8 cellular contexts compared by ENCODE assay signal in the genomic region with DNA sequence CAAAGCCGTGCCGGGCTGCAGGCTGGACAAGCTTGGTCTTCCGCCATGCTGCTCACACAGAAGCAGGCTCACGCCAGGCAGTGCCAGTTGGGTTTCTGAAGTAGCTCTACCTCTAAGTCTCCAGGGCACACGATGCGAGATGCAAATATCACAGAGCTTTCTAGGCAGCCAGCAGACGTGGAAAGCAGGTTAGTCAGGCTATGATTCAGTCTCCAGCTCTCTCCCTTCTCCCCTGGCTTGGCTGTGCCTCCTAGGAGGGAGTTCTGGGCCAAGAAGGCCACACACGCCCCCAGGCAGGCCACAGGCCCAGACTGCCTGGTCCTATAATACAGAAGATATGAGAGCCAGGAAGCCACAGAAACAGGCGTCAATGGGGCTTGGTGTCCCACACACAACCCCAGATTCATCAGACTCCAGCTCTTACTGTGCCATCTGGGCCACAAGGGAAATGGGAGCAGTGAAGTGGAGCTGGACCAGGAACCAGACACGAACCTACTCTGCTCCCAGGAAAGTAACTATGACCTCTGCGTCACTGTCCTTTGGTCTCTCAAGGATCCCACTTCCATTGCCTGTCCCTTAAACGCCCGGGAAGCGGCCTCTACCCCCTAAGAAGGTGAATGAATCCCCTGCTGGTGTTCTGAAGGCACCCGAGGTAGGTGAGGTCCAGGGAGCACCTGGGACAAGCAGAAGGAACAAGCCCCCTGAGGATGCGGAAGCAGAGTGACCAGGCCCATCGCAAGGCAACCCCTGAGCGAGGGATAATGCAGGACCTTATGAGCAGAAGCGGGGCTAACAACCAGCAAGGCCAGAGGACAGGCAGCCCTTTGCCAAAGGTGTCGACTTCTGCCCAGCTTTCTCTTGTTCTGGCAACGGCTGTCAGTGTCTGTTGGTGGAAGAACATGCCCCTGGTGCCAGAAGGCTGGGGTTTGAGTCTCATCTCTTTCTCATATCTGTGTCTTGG.
DNase-seq lines count a peak whose midpoint lies in the region; ATAC-seq and TF ChIP-seq lines count a peak whose summit lies in the region.

No MANE protein-coding gene starts in this region.

- H3K27me3 Mint-ChIP-seq in natural killer cell (ENCODE audit: low read depth in 2 of 2): no peaks in the 10 kb centered on the region

- H3K4me1 ChIP-seq in BE2C (no peaks in the 10 kb centered on the region), HUES6 (ENCODE audit: control insufficient read depth, insufficient read depth, low read length) (peaks cover 62% of the 10 kb centered on the region)

- H3K27me3 ChIP-seq in BE2C: no peaks in the 10 kb centered on the region
- no peaks in the 10 kb centered on the region for H3K27me3 ChIP-seq in HUES6 (ENCODE audit: control insufficient read depth, insufficient read depth, low read length)

- H3K9me3 ChIP-seq in BE2C (no peaks in the 10 kb centered on the region), HUES6 (ENCODE audit: control insufficient read depth, insufficient read depth, low read depth, low read length) (no peaks in the 10 kb centered on the region)

- no peaks in the 10 kb centered on the region for H3K9me3 Mint-ChIP-seq in natural killer cell

- TF ChIP-seq CTCF in BE2C (IDR thresholded peaks at IDR 0.05; ENCODE audit: low read depth, low read length) (no peak), coronary artery (IDR thresholded peaks at IDR 0.05) (no peak), natural killer cell (IDR thresholded peaks at IDR 0.05) (no peak)

- DNase-seq in BE2C: peak; percentile 20
- peak; percentile 70 for DNase-seq in coronary artery (ENCODE audit: low spot score)
- DNase-seq in natural killer cell: no peak
- no peak for DNase-seq in globus pallidus (ENCODE audit: low spot score)
- DNase-seq in Ammon's horn (ENCODE audit: low spot score): no peak
- no peak for DNase-seq in GDM1 (lab: John Stamatoyannopoulos, UW)

- ATAC-seq in natural killer cell (peak in 1 of 3 donors; percentile 5), GM18519 (IDR thresholded peaks at IDR 0.05; ENCODE audit: low FRiP score, unreplicated experiment) (no peak)

- no peaks in the 10 kb centered on the region for H3K36me3 Mint-ChIP-seq in natural killer cell

- no peak overlapping the region for H3K4me3 ChIP-seq in BE2C (ENCODE audit: low read depth, low read length)
- H3K4me3 ChIP-seq in HUES6 (ENCODE audit: low read depth, low read length): no peak overlapping the region
- H3K4me3 ChIP-seq in coronary artery: no peak overlapping the region

- H3K9ac ChIP-seq in HUES6 (ENCODE audit: low read length): peak overlapping the region; percentile 22

- no peaks in the 10 kb centered on the region for H3K36me3 ChIP-seq in BE2C
- no peaks in the 10 kb centered on the region for H3K36me3 ChIP-seq in HUES6 (ENCODE audit: control insufficient read depth, insufficient read depth, low read length)

- peaks cover 95 to 96% of the 10 kb centered on the region in 2 donors for H3K4me1 Mint-ChIP-seq in natural killer cell

- H3K27ac Mint-ChIP-seq in natural killer cell: peak overlapping the region; percentile 98 to 99

- H3K27ac ChIP-seq in HUES6 (ENCODE audit: low read depth, low read length) (no peak overlapping the region), coronary artery (peak overlapping the region; percentile 72 to 73)

- peak overlapping the region; percentile 88 for H3K4me3 Mint-ChIP-seq in natural killer cell

- intact Hi-C loops in natural killer cell (cut with micrococcal nuclease): loop anchor here (2.0 to 5.0 kb wide), 4 partner anchors 41 to 101 kb away; no protein-coding TSS in a partner anchor

Comparison
In these comparisons a context has a peak if more than half of its experiments do, and no peak if none do; other contexts are left out.
1. DNase-seq: peak in BE2C (single experiment) and coronary artery (single experiment); none in natural killer cell (single experiment), globus pallidus (single experiment), Ammon's horn (single experiment) and GDM1 (single experiment).